12 cellular contexts compared by ENCODE assay signal in genomic region chr14:103404032-103404918, GRCh38. TPM values are rescaled to one million over a fixed set of nuclear protein-coding genes. Genes with fewer than 3 reads are reported as not detected.
DNase-seq lines count a peak whose midpoint lies in the region; ATAC-seq lines count a peak whose summit lies in the region.
"Had no signal": no experiment of that assay in that cellular context is flagged by ENCODE, and none has a peak within 500 bp of the region (broad histone marks: within the 10 kb centered on the region; RNA-seq: fewer than 3 reads in every experiment).

No MANE protein-coding gene starts in this region.

- peaks cover 49% of the 10 kb centered on the region for H3K4me1 Mint-ChIP-seq in activated T-cell treated with anti-CD3 and anti-CD28 coated beads, Interleukin-2, amount 50 U/mL, for 4 hours (ENCODE audit: low read depth)
- H3K4me1 Mint-ChIP-seq in activated naive CD8-positive, alpha-beta T cell treated with anti-CD3 and anti-CD28 coated beads, Interleukin-2, amount 10 ng/mL, durations not matched to agents 7 days and 5 days, result peaks cover 35% of the 10 kb centered on the region

- no peaks in the 10 kb centered on the region for H3K9me3 Mint-ChIP-seq in activated T-cell treated with anti-CD3 and anti-CD28 coated beads, Interleukin-2, amount 50 U/mL, for 4 hours
- H3K9me3 Mint-ChIP-seq in activated naive CD8-positive, alpha-beta T cell treated with anti-CD3 and anti-CD28 coated beads, Interleukin-2, amount 10 ng/mL, durations not matched to agents 7 days and 5 days, result no peaks in the 10 kb centered on the region

- no peaks in the 10 kb centered on the region for H3K27me3 ChIP-seq in right cardiac atrium (ENCODE audit: control insufficient read depth, insufficient read depth)

- H3K27me3 Mint-ChIP-seq in activated T-cell treated with anti-CD3 and anti-CD28 coated beads, Interleukin-2, amount 50 U/mL, for 4 hours (ENCODE audit: low read depth), result no peaks in the 10 kb centered on the region
- no peaks in the 10 kb centered on the region for H3K27me3 Mint-ChIP-seq in activated naive CD8-positive, alpha-beta T cell treated with anti-CD3 and anti-CD28 coated beads, Interleukin-2, amount 10 ng/mL, durations not matched to agents 7 days and 5 days

- peak overlapping the region; percentile 100 for H3K27ac ChIP-seq in right cardiac atrium (ENCODE audit: low read length)

- H3K4me3 Mint-ChIP-seq in activated T-cell treated with anti-CD3 and anti-CD28 coated beads, Interleukin-2, amount 50 U/mL, for 4 hours, result peak overlapping the region; percentile 55
- H3K4me3 Mint-ChIP-seq in activated naive CD8-positive, alpha-beta T cell treated with anti-CD3 and anti-CD28 coated beads, Interleukin-2, amount 10 ng/mL, durations not matched to agents 7 days and 5 days, result peak overlapping the region; percentile 41

- H3K4me3 ChIP-seq in right cardiac atrium (ENCODE audit: low read length), result peak overlapping the region; percentile 32
- H3K4me3 ChIP-seq: HAP-1 had no signal

- DNase-seq in activated T-cell treated with anti-CD3 and anti-CD28 coated beads, Interleukin-2, amount 50 U/mL, for 4 hours, result no peak
- DNase-seq in activated T-cell treated with anti-CD3 and anti-CD28 coated beads for 4 hours (no peak), right cardiac atrium (no peak), superior temporal gyrus (ENCODE audit: extremely low spot score) (peak; percentile 20), epidermal melanocyte (ENCODE audit: insufficient read length, low spot score) (no peak), HT-29 (ENCODE audit: low spot score) (no peak)
- DNase-seq in activated naive CD8-positive, alpha-beta T cell treated with anti-CD3 and anti-CD28 coated beads, Interleukin-2, amount 10 ng/mL, durations not matched to agents 7 days and 5 days, result no peak
- DNase-seq in activated CD8-positive, alpha-beta memory T cell treated with anti-CD3 and anti-CD28 coated beads, Interleukin-2, amount 50 U/mL, for 48 hours, result no peak
- DNase-seq: activated CD4-positive, alpha-beta T cell treated with anti-CD3 and anti-CD28 coated beads, Interleukin-2, amount 50 U/mL, for 48 hours; C1 segment of cervical spinal cord had no signal

- peaks cover 16% of the 10 kb centered on the region for H3K4me1 ChIP-seq in right cardiac atrium (ENCODE audit: control insufficient read depth, insufficient read depth, low read length)

- peak overlapping the region; percentile 52 for H3K27ac Mint-ChIP-seq in activated naive CD8-positive, alpha-beta T cell treated with anti-CD3 and anti-CD28 coated beads, Interleukin-2, amount 10 ng/mL, durations not matched to agents 7 days and 5 days

- no peak for ATAC-seq in activated T-cell treated with anti-CD3 and anti-CD28 coated beads, Interleukin-2, amount 50 U/mL, for 4 hours
- ATAC-seq in activated naive CD8-positive, alpha-beta T cell treated with anti-CD3 and anti-CD28 coated beads, Interleukin-2, amount 10 ng/mL, durations not matched to agents 7 days and 5 days (ENCODE audit: low read depth), result no peak
- ATAC-seq in right cardiac atrium, result peak; percentile 62 to 77
- ATAC-seq: esophagus mucosa had no signal

- POLR2A ChIA-PET in activated naive CD8-positive, alpha-beta T cell treated with anti-CD3 and anti-CD28 coated beads, Interleukin-2, amount 10 ng/mL, durations not matched to agents 7 days and 5 days (lab: Charles Lee), result no interaction called here

- 42% methylated on average over 9 of the region's 9 CpGs for WGBS in right cardiac atrium

- intact Hi-C loops in right cardiac atrium (cut with DNase I), result no loop called here

- no peaks in the 10 kb centered on the region for H3K9me3 ChIP-seq in right cardiac atrium (ENCODE audit: control insufficient read depth, low read length)
- H3K9me3 ChIP-seq: HAP-1 had no signal

- peaks cover 9% of the 10 kb centered on the region for H3K36me3 Mint-ChIP-seq in activated T-cell treated with anti-CD3 and anti-CD28 coated beads, Interleukin-2, amount 50 U/mL, for 4 hours (ENCODE audit: insufficient read depth)
- peaks cover 19% of the 10 kb centered on the region for H3K36me3 Mint-ChIP-seq in activated naive CD8-positive, alpha-beta T cell treated with anti-CD3 and anti-CD28 coated beads, Interleukin-2, amount 10 ng/mL, durations not matched to agents 7 days and 5 days

RNA-seq across cellular contexts. Expression of gene MARK3, which starts 19.1 kb away (rescaled TPM):
- 10 to 100 TPM; 79.9 to 96.2 (median 95.5) TPM for total RNA-seq in activated T-cell treated with anti-CD3 and anti-CD28 coated beads, Interleukin-2, amount 50 U/mL, for 4 hours
- total RNA-seq in activated naive CD8-positive, alpha-beta T cell treated with anti-CD3 and anti-CD28 coated beads, Interleukin-2, amount 10 ng/mL, durations not matched to agents 7 days and 5 days, result 10 to 100 TPM; 87.4 to 88.0 TPM
- total RNA-seq in right cardiac atrium, result 100 to 1,000 TPM in 1 of 4 donors, 10 to 100 TPM in 3; 85.6 to 105 (median 96.0) TPM
- polyA plus RNA-seq in right cardiac atrium, result 79.4 TPM
- 33.2 and 43.0 TPM in 2 replicates for total RNA-seq in HT-29 (2014; rRNA removed; shearing (Covaris generic))

Comparison
In these comparisons a context has a peak if more than half of its experiments do, and no peak if none do; other contexts are left out.
1. ATAC-seq: peak in right cardiac atrium (2 of 2); none in activated T-cell treated with anti-CD3 and anti-CD28 coated beads, Interleukin-2, amount 50 U/mL, for 4 hours (0 of 2) and activated naive CD8-positive, alpha-beta T cell treated with anti-CD3 and anti-CD28 coated beads, Interleukin-2, amount 10 ng/mL, durations not matched to agents 7 days and 5 days (single experiment).